8 cellular contexts compared by ENCODE assay signal in the genomic region with DNA sequence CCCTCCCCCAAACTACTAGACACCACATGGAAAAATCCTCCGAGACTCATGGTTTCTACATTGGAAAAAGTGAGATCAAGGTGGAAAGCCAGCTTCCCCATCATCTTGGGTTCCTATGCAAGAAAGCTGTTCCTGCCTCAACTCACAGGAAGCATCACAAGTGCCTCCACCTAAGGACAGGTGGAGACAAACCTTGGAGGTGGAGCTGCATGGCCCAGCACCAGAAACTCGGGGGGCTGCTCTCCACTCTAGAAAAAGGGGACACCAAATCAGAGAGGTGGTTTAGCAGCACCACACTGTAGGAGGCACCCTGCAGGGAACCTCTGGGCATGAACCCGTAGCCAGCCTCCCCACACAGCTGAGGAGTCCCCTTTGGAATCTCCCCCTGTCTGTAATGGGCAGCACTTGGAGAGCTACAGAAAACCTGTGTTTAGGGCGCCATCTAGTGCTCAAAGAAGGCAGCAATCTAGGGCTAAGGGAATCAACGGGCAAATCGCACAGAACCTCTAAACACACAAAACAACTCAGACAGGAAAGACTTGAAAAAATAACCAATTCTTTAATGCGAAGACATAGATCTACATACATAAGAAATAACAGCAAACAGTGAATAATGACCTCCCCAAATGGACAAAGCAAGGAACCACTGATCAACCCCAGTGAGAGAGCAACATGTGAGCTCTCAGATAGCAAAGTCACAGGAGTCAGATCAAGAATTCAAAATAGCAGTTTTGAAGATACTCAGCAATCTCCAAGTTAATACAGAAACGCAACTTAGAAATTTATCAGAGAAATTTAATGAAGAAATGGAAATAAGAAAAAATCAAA. TPM values are rescaled to one million over a fixed set of nuclear protein-coding genes. Genes with fewer than 3 reads are reported as not detected.
A peak's percentile ranks its signal among the peaks of the same experiment; 100 is the strongest.
DNase-seq lines count a peak whose midpoint lies in the region; ATAC-seq and TF ChIP-seq lines count a peak whose summit lies in the region.

No MANE protein-coding gene starts in this region.

- H3K27me3 ChIP-seq in neutrophil (no peaks in the 10 kb centered on the region), tibial nerve (peaks cover 0 to 3% of the 10 kb centered on the region in 2 donors)

- H3K4me1 ChIP-seq in OCI-LY7 (ENCODE audit: insufficient read depth, low read length, poor library complexity, severe bottlenecking): no peaks in the 10 kb centered on the region
- H3K4me1 ChIP-seq in neutrophil (ENCODE audit: control insufficient read depth in 1 of 2, insufficient read depth in 1 of 2, low read depth in 1 of 2, low read length in 1 of 2): no peaks in the 10 kb centered on the region
- no peaks in the 10 kb centered on the region for H3K4me1 ChIP-seq in tibial nerve

- H3K79me2 ChIP-seq in OCI-LY7 (ENCODE audit: insufficient read depth, low read depth, low read length): no peaks in the 10 kb centered on the region

- DNase-seq in AG10803 (ENCODE audit: low read depth) (peak; percentile 40), OCI-LY7 (ENCODE audit: low spot score) (peak; percentile 50), fibroblast of mammary gland (ENCODE audit: low read depth) (peak; percentile 64), tibial nerve (ENCODE audit: low spot score in 2 of 2) (peak in 1 of 2 donors; percentile 65)
- peak; percentile 69 to 71 for DNase-seq in activated T-cell treated with anti-CD3 and anti-CD28 coated beads, Interleukin-2, amount 50 U/mL, for 48 hours

- intact Hi-C loops in OCI-LY7 (cut with micrococcal nuclease; ENCODE audit: unreplicated experiment): no loop called here

- H2AFZ ChIP-seq in OCI-LY7 (ENCODE audit: low read length): no peak overlapping the region

- WGBS in tibial nerve, 2 donors: 25 to 26% methylated on average over 7 to 8 of the region's 8 CpGs

- CTCF ChIA-PET in OCI-LY7 (lab: Charles Lee; ENCODE audit: unreplicated experiment): interaction anchor here (1.1 kb wide), 1 partner anchor 11 kb away, joined by 3 read pairs; no protein-coding TSS in a partner anchor

- H3K9me3 ChIP-seq in OCI-LY7 (ENCODE audit: low read length): no peaks in the 10 kb centered on the region
- no peaks in the 10 kb centered on the region for H3K9me3 ChIP-seq in neutrophil
- H3K9me3 ChIP-seq in tibial nerve: no peaks in the 10 kb centered on the region

- H3K4me3 ChIP-seq in AG10803 (ENCODE audit: low read length) (no peak overlapping the region), OCI-LY7 (ENCODE audit: low read depth, low read length, poor library complexity, severe bottlenecking) (no peak overlapping the region), fibroblast of mammary gland (ENCODE audit: control insufficient read depth, low read depth, low read length) (no peak overlapping the region), neutrophil (ENCODE audit: low read depth in 1 of 2, low read length in 1 of 2) (no peak overlapping the region), tibial nerve (no peak overlapping the region)

- TF ChIP-seq CTCF in AG10803 (conservative IDR thresholded peaks at IDR 0.05; ENCODE audit: low read length): peak; percentile 82
- peak; percentile 83 for TF ChIP-seq CTCF in OCI-LY7 (conservative IDR thresholded peaks at IDR 0.05; ENCODE audit: low read length)
- peak; percentile 88 for TF ChIP-seq CTCF in fibroblast of mammary gland (conservative IDR thresholded peaks at IDR 0.05; ENCODE audit: control insufficient read depth, insufficient read depth, low read depth, low read length)
- TF ChIP-seq CTCF in neutrophil (IDR thresholded peaks at IDR 0.05): peak; percentile 44
- TF ChIP-seq CTCF in tibial nerve (IDR thresholded peaks at IDR 0.05): peak; percentile 60 to 77 (median 68)

- ATAC-seq in GM18511 (IDR thresholded peaks at IDR 0.05; ENCODE audit: unreplicated experiment) (peak; percentile 83), HG03521 (IDR thresholded peaks at IDR 0.05; ENCODE audit: unreplicated experiment) (peak; percentile 53)

- no peaks in the 10 kb centered on the region for H3K36me3 ChIP-seq in OCI-LY7 (ENCODE audit: insufficient read depth, low read length)
- H3K36me3 ChIP-seq in neutrophil: no peaks in the 10 kb centered on the region
- H3K36me3 ChIP-seq in tibial nerve: no peaks in the 10 kb centered on the region

- H3K27ac ChIP-seq in OCI-LY7 (ENCODE audit: low read depth, low read length, poor library complexity, severe bottlenecking) (no peak overlapping the region), neutrophil (no peak overlapping the region), tibial nerve (no peak overlapping the region)

- POLR2A ChIA-PET in OCI-LY7 (lab: Charles Lee): interaction anchor here (0.6 kb wide), 4 partner anchors 78 to 449 kb away, joined by 3 to 5 read pairs (median 3); no protein-coding TSS in a partner anchor

- BruUV-seq in OCI-LY7 (replicated peaks; lab: Mats Ljungman, UMichigan): no TSS peak

- no peaks in the 10 kb centered on the region for H3K9me2 ChIP-seq in OCI-LY7 (ENCODE audit: insufficient read depth, low read length)

- H3K4me2 ChIP-seq in OCI-LY7 (ENCODE audit: low read length): no peak overlapping the region

- H4K20me1 ChIP-seq in OCI-LY7 (ENCODE audit: insufficient read depth, low read length): no peaks in the 10 kb centered on the region

- no peak for TF ChIP-seq EP300 in tibial nerve (IDR thresholded peaks at IDR 0.05)

- no peak for TF ChIP-seq POLR2A in tibial nerve (IDR thresholded peaks at IDR 0.05)

RNA-seq across cellular contexts. Expression of a gene that starts 37.0 kb away (rescaled TPM):
- 16.7 TPM in 2 replicates for total RNA-seq in OCI-LY7 (2014; rRNA removed; shearing (Covaris generic))
- total RNA-seq in OCI-LY7 (2022) (17.7 and 19.3 TPM in 2 replicates), tibial nerve (10 to 100 TPM in 3 of 4 donors, 1 to 10 TPM in 1; 9.8 to 13.1 (median 11.4) TPM)

RNA-seq across cellular contexts. Expression of a gene that starts 55.2 kb away (rescaled TPM):
- total RNA-seq in OCI-LY7 (2014; rRNA removed; shearing (Covaris generic)): not detected in 2 replicates
- total RNA-seq in OCI-LY7 (2022) (not detected in 2 replicates), tibial nerve (not detected)
